ENCODE assay signal across 18 cellular contexts in the genomic region with DNA sequence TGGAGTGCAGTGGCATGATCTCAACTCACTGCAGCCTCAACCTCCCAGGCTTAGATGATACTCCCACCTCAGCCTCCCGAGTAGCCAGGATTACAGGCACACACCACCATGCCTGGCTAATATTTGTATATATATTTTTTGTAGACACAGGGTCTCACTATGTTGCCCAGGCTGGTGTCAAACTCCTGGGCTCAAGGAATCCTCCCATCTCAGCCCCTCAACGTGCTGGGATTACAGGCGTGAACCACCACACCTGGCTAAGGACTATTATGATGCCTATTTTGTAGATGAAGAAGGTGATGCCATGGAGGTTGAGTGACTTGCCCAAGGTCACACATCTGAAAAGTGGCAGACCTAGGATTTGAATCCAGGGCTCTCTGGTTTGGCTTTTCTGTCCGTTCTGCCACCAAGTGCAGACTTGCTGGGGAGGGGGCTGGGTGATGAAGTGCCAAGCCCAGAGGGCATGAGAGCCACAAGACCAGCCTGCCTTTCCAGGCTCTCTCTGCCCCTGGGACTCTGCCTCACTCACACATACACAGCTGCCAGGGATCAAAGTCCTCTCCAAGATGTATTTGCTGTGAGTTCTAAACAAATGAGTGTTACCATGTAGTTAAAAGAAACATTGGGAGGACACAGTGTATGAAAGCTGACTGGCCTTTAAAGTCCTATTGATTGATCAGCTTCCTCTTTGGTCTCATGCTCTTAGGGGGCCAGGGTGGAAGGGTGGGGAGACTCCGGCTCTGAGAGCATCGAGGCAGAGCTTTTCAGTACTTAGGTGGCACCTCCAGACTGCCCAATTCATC.
"Had no signal": no experiment of that assay in that cellular context is flagged by ENCODE, and none has a peak within 500 bp of the region (broad histone marks: within the 10 kb centered on the region; RNA-seq: fewer than 3 reads in every experiment).

No MANE protein-coding gene starts in this region.

- DNase-seq: cortex of kidney; dorsolateral prefrontal cortex; effector CD8-positive, alpha-beta T cell; foreskin melanocyte; head of caudate nucleus; hippocampal formation; kidney glomerular epithelial cell; left lung; lower lobe of right lung; naive B cell; occipital lobe; pancreas; right cardiac atrium; stimulated activated CD4-positive, alpha-beta T cell treated with anti-CD3 and anti-CD28 coated beads, Interleukin-4, amount 100 ng/mL, for 1 hour; stimulated activated CD8-positive, alpha-beta memory T cell treated with anti-CD3 and anti-CD28 coated beads, Interleukin-4, amount 100 ng/mL, for 48 hours; stimulated activated naive CD8-positive, alpha-beta T cell treated with anti-CD3 and anti-CD28 coated beads, Interleukin-15, Interleukin-2, amounts not matched to agents 100 U/mL and 50 U/mL, for 24 hours; thyroid gland had no signal

- ATAC-seq: left lung; lower lobe of right lung; pancreas; right cardiac atrium; stimulated activated effector memory CD8-positive, alpha-beta T cell treated with anti-CD3 and anti-CD28 coated beads, Interleukin-12 subunit alpha, Interleukin-12 subunit beta, amount 100 ng/mL, for 72 hours; stimulated activated naive CD8-positive, alpha-beta T cell treated with anti-CD3 and anti-CD28 coated beads, Interleukin-15, Interleukin-2, amounts not matched to agents 100 U/mL and 50 U/mL, for 24 hours had no signal
